23 cellular contexts compared by ENCODE assay signal in the genomic region with DNA sequence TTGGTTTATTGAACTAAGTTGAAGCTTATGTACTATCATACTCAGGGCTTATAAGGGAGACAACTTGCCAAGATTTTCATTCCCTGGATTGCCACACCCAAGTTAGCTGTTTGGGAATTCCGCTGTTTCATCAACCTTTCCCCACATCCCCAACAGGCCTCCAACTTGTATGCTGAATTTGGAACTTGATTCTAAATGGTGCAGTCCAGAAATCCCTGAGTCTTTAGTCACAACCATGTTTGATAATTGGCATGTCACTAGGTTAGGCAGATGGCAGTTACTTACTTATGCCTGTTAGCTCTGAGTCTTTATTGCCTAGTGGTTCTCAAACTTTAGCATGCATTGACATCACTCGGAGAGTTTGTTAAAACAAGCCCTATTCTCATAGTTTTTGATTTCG.
"Had no signal": no experiment of that assay in that cellular context is flagged by ENCODE, and none has a peak within 500 bp of the region (broad histone marks: within the 10 kb centered on the region; RNA-seq: fewer than 3 reads in every experiment).

No MANE protein-coding gene starts in this region.

- H2AFZ ChIP-seq: neural progenitor cell had no signal

- H3K9ac ChIP-seq: neural progenitor cell had no signal

- H3K4me2 ChIP-seq: neural progenitor cell, smooth muscle cell had no signal

- H3K4me1 ChIP-seq: colonic mucosa, lower lobe of right lung, neural progenitor cell, right lobe of liver, transverse colon, uterus had no signal

- H3K4me3 ChIP-seq: adrenal gland, ascending aorta, colonic mucosa, esophagus squamous epithelium, lower lobe of right lung, neural progenitor cell, right lobe of liver, smooth muscle cell, transverse colon, uterus had no signal

- DNase-seq: activated CD4-positive, alpha-beta T cell treated with anti-CD3 and anti-CD28 coated beads for 1 hour; activated CD4-positive, alpha-beta T cell treated with anti-CD3 and anti-CD28 coated beads, Interleukin-2, amount 50 U/mL, for 1 hour; activated T-cell treated with anti-CD3 and anti-CD28 coated beads, Interleukin-2, amount 50 U/mL, for 24 hours; adrenal gland; colonic mucosa; endodermal cell; esophagus squamous epithelium; foreskin melanocyte; kidney; lower lobe of right lung; naive thymus-derived CD8-positive, alpha-beta T cell; posterior cingulate gyrus; right lobe of liver; stimulated activated CD4-positive, alpha-beta T cell treated with anti-CD3 and anti-CD28 coated beads, Interleukin-15, amount 100 ng/mL, for 24 hours; stimulated activated CD8-positive, alpha-beta memory T cell treated with anti-CD3 and anti-CD28 coated beads, Interleukin-4, amount 100 ng/mL, for 48 hours; stimulated activated naive B cell treated with anti-CD40 and anti-IgM and Interleukin-4, amounts not matched to agents 10 μg/mL and 1 μg/mL and 100 μg/mL, for 72 hours; transverse colon; uterus had no signal

- H3K36me3 ChIP-seq: adrenal gland, ascending aorta, colonic mucosa, esophagus squamous epithelium, lower lobe of right lung, neural progenitor cell, right lobe of liver, transverse colon, uterus had no signal

- H3K27ac ChIP-seq: adrenal gland, colonic mucosa, esophagus squamous epithelium, lower lobe of right lung, neural progenitor cell, right lobe of liver, transverse colon, uterus had no signal

- ATAC-seq: activated naive CD4-positive, alpha-beta T cell treated with anti-CD3 and anti-CD28 coated beads, Interleukin-2, amount 50 U/mL, for 72 hours; activated T-helper 17 cell treated with anti-CD3 and anti-CD28 coated beads, Interleukin-2, amount 50 U/mL, for 72 hours; lower lobe of right lung; naive thymus-derived CD8-positive, alpha-beta T cell; right lobe of liver; stimulated activated naive B cell treated with anti-CD40 and anti-IgM and Interleukin-4, amounts not matched to agents 10 μg/mL and 1 μg/mL and 100 μg/mL, for 72 hours had no signal

- H3K9me3 ChIP-seq: adrenal gland, ascending aorta, colonic mucosa, esophagus squamous epithelium, lower lobe of right lung, right lobe of liver, transverse colon, uterus had no signal

- H3K27me3 ChIP-seq: adrenal gland, ascending aorta, colonic mucosa, esophagus squamous epithelium, neural progenitor cell, right lobe of liver, transverse colon, uterus had no signal
